Comparison of ENCODE assay signal across 8 cellular contexts in the genomic region with DNA sequence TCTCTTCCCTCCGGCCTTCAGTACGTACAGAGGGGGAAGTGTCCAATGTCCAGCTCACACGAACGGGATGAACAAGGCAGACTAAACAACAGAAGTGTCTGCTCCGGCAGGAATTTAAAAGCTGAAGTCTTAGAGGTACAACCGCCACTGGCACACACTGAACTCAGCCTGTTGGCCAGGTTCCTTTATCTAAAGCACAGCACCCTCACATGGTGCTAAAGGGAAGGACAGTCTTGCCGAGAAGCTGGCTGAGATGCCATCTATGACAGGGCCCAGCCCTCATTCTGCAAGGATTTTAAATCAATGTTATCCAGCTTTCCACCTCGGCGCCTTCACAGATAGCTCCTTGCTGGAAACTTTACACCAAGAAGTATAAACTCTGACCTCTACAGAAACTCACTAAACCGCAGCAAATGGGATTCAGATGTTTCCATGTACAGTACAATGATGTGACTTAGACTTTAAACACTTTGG. TPM values are rescaled to one million over a fixed set of nuclear protein-coding genes. Genes with fewer than 3 reads are reported as not detected.
DNase-seq lines count a peak whose midpoint lies in the region; ATAC-seq, FAIRE-seq and TF ChIP-seq lines count a peak whose summit lies in the region.

No MANE protein-coding gene starts in this region.

- DNase-seq in A549 (ENCODE audit: low read depth in 1 of 2, low spot score in 1 of 2) (peak; percentile 26 to 78), NCI-H2029 treated with DMSO at 0.1 percent for 48 hours (lab: John Stamatoyannopoulos, UW) (peak; percentile 25), midbrain (lab: John Stamatoyannopoulos, UW) (peak; percentile 71), thyroid gland (peak; percentile 79 to 80)
- peak; percentile 48 to 65 for DNase-seq in activated CD4-positive, alpha-beta T cell treated with anti-CD3 and anti-CD28 coated beads, Interleukin-2, amount 50 U/mL, for 48 hours

- FAIRE-seq in A549 (lab: Jason Lieb, UNC) (no peak), endometrium (lab: Jason Lieb, UNC) (peak; percentile 79)

- peaks cover 4% of the 10 kb centered on the region; the same call in 1 of the 3 replicates for H3K4me1 ChIP-seq in A549
- H3K4me1 ChIP-seq in thyroid gland = peaks cover 0 to 6% of the 10 kb centered on the region in 2 donors

- TF ChIP-seq CTCF in A549 (IDR thresholded peaks at IDR 0.05) (peak; percentile 31; the same call in 2 of the 3 replicates), thyroid gland (IDR thresholded peaks at IDR 0.05) (peak; percentile 48 to 87 (median 77))

- CTCF ChIA-PET in A549 (lab: Yijun Ruan, JAX) = interaction anchor here (0.7 to 9.8 kb wide), 15 partner anchors 8 to 606 kb away, joined by 3 to 167 read pairs (median 3); a partner anchor contains a TSS

- H3K4me2 ChIP-seq in A549 = no peak overlapping the region

- H3K4me3 ChIP-seq in A549 (no peak overlapping the region), thyroid gland (replicated peaks in 1 of 3) (no peak overlapping the region)

- TF ChIP-seq EP300 in A549 (IDR thresholded peaks at IDR 0.05) = no peak

- WGBS in A549 (ENCODE audit: missing lambda C conversion rate) = 10% methylated on average over 10 of the region's 10 CpGs
- WGBS in thyroid gland, 2 donors = 16 to 22% methylated on average over 10 of the region's 10 CpGs

- peak; percentile 45 to 67 for TF ChIP-seq RAD21 in A549 (conservative IDR thresholded peaks at IDR 0.05 in 1 of 2, IDR thresholded peaks at IDR 0.05 in 1 of 2)

- no peaks in the 10 kb centered on the region for H3K27me3 ChIP-seq in thyroid gland

- no peak for TF ChIP-seq POLR2A in A549 (IDR thresholded peaks at IDR 0.05; ENCODE audit: low read length)
- no peak for TF ChIP-seq POLR2A in thyroid gland (IDR thresholded peaks at IDR 0.05)

- no peaks in the 10 kb centered on the region for H3K36me3 ChIP-seq in thyroid gland

- peak; percentile 41 to 69; a peak in 3 of 6 replicates for ATAC-seq in A549
- ATAC-seq in GM18511 (IDR thresholded peaks at IDR 0.05; ENCODE audit: unreplicated experiment) = peak; percentile 41
- ATAC-seq in GM19328 (IDR thresholded peaks at IDR 0.05; ENCODE audit: unreplicated experiment) = no peak

- intact Hi-C loops in thyroid gland (cut with DNase I) = no loop called here

- H3K9me3 ChIP-seq in A549 (no peaks in the 10 kb centered on the region), thyroid gland (no peaks in the 10 kb centered on the region)

- POLR2A ChIA-PET in A549 (lab: Yijun Ruan, JAX) = no interaction called here

- H3K27ac ChIP-seq in A549 = no peak overlapping the region
- no peak overlapping the region for H3K27ac ChIP-seq in thyroid gland

TF ChIP-seq in A549, 52 proteins besides CTCF, POLR2A, EP300 and RAD21:
- TF ChIP-seq RARB (CRISPR knock-in tag; IDR thresholded peaks at IDR 0.05) (no peak), SMC3 (IDR thresholded peaks at IDR 0.05) (peak; percentile 27; the same call in 1 of the 3 replicates)

RNA-seq across cellular contexts. Expression of a gene that starts 2.8 kb away (rescaled TPM):
- 0.05 and 0.11 TPM in 2 replicates for polyA plus RNA-seq in A549 (2011; rRNA removed)
- polyA plus RNA-seq in A549 (2012; cell fraction: cytosol; rRNA removed) = 0.01 and 0.08 TPM in 2 replicates
- polyA plus RNA-seq in A549 (2012; cell fraction: nucleus; rRNA removed) = 0.13 and 0.16 TPM in 2 replicates
- not detected in 3 replicates for polyA plus RNA-seq in A549 (2017; fragmentation: RNase III; extraction: RNeasy Plus Mini Kit Qiagen cat#74134 plus additional on column Dnase treatment)
- 0.24 and 0.33 TPM in 2 replicates for polyA minus RNA-seq in A549 (2011; rRNA and poly(A)+ RNA removed)
- 100 to 1,000 TPM in 1 of 4 donors, 1 to 10 TPM in 3; 3.5 to 667 (median 5.3) TPM for total RNA-seq in thyroid gland

Comparison
In these comparisons a context has a peak if more than half of its experiments do, and no peak if none do; other contexts are left out.
1. DNase-seq: peak in every context shown above with its lines; median percentile 80 in thyroid gland; 71 in midbrain; 56 in activated CD4-positive, alpha-beta T cell treated with anti-CD3 and anti-CD28 coated beads, Interleukin-2, amount 50 U/mL, for 48 hours; 52 in A549; 25 in NCI-H2029 treated with DMSO at 0.1 percent for 48 hours.